ENCODE assay signal across 1 cellular context in the genomic region with DNA sequence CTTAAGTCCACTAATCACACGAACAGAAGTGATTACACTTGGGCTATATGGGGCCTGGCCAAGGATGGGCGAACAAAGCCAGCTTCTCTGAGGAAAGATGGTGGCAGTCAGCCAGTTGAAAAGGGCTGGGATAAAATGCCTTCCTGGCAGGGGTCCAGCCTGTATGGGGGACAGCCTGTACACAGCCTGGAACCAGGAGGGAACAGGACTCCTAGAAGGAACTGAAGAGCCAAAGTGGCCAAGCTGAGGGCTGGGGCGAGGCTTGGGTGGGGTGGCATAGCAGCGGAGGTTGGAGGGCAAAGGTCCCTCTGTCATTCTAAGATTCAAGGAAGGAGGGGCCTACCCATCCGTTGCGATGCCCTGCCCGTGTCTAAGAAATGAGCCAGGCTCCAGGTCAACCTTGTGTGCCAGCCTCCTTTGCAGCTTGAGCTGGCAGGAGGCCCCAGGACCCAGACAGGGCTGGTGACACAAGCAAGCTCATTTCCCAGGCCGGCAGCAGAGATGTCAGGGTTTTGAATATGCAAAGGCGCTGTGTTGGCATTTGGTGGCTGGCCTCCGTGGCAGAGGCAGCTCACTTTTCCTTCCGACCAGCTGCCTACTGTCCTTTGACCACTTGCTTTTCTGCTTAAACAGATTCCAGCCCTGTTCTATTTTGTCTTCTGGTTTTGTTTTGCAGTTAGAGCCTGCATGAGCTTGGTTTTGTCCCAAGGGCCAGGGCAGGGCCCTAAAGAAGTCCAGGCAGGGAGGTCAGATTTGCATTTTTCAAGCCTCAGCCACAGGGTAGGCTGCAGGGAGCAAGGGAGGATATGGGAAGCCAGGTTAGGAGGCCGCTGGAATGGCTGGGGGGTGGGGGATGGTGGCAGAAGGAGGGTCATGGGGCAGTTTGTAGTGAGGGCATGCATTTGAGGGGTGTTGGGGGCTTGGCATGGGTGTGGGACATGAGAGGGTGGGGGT.
TF ChIP-seq lines count a peak whose summit lies in the region.

No MANE protein-coding gene starts in this region.

TF ChIP-seq in K562, 482 proteins besides CTCF, POLR2A, EP300 and RAD21:
- TF ChIP-seq ZNF699 (CRISPR knock-in tag; IDR thresholded peaks at IDR 0.05; ENCODE audit: insufficient replicate concordance) = no peak
- TF ChIP-seq NFIC (IDR thresholded peaks at IDR 0.05) = peak; percentile 28
